ENCODE assay signal across 1 cellular context in the genomic region with DNA sequence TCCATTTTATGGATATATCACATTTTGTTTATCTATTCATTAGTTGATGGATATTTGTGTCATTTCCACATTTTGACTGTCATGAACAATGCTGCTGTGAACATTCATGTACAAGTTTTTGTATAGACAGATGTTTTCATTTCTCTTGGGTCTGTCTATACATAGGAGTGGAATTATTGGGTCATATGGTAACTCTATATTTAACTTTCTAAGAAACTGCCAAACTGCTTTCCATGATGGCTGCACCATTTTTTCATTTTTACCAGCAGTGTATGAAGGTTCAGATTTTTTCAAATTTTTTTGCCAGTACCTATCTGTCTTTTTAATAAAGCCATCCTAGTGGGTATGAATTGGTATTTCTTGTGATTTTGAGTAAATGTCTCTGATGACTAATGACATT.
TF ChIP-seq lines count a peak whose summit lies in the region.

No MANE protein-coding gene starts in this region.

TF ChIP-seq in HCT116, 20 proteins besides CTCF, POLR2A, EP300 and RAD21 (continued from another document):
- TF ChIP-seq, protein P1, sequence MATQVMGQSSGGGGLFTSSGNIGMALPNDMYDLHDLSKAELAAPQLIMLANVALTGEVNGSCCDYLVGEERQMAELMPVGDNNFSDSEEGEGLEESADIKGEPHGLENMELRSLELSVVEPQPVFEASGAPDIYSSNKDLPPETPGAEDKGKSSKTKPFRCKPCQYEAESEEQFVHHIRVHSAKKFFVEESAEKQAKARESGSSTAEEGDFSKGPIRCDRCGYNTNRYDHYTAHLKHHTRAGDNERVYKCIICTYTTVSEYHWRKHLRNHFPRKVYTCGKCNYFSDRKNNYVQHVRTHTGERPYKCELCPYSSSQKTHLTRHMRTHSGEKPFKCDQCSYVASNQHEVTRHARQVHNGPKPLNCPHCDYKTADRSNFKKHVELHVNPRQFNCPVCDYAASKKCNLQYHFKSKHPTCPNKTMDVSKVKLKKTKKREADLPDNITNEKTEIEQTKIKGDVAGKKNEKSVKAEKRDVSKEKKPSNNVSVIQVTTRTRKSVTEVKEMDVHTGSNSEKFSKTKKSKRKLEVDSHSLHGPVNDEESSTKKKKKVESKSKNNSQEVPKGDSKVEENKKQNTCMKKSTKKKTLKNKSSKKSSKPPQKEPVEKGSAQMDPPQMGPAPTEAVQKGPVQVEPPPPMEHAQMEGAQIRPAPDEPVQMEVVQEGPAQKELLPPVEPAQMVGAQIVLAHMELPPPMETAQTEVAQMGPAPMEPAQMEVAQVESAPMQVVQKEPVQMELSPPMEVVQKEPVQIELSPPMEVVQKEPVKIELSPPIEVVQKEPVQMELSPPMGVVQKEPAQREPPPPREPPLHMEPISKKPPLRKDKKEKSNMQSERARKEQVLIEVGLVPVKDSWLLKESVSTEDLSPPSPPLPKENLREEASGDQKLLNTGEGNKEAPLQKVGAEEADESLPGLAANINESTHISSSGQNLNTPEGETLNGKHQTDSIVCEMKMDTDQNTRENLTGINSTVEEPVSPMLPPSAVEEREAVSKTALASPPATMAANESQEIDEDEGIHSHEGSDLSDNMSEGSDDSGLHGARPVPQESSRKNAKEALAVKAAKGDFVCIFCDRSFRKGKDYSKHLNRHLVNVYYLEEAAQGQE (IDR thresholded peaks at IDR 0.05; ENCODE audit: low read depth) = no peak
- TF ChIP-seq, protein P2, sequence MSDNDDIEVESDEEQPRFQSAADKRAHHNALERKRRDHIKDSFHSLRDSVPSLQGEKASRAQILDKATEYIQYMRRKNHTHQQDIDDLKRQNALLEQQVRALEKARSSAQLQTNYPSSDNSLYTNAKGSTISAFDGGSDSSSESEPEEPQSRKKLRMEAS (IDR thresholded peaks at IDR 0.05) = no peak
- TF ChIP-seq EZH2 (IDR thresholded peaks at IDR 0.05) (no peak), FOSL1 (IDR thresholded peaks at IDR 0.05; ENCODE audit: low read depth) (no peak), ZFX (IDR thresholded peaks at IDR 0.05) (no peak), POLR2AphosphoS5 (IDR thresholded peaks at IDR 0.05; ENCODE audit: low read depth, low read length) (no peak), EGR1 (IDR thresholded peaks at IDR 0.05; ENCODE audit: low read depth) (no peak), SP1 (IDR thresholded peaks at IDR 0.05; ENCODE audit: low read depth) (no peak), SIN3A (IDR thresholded peaks at IDR 0.05; ENCODE audit: low read depth) (no peak), SRF (IDR thresholded peaks at IDR 0.05; ENCODE audit: low read depth) (no peak), CBX3 (IDR thresholded peaks at IDR 0.05; ENCODE audit: low read depth) (no peak)
